ENCODE assay signal across 1 cellular context in genomic region chr10:123154092-123154942, GRCh38.
TF ChIP-seq lines count a peak whose summit lies in the region.

TSS of gene BUB3 (plus strand) at chr10:123154402. CDS start at chr10:123154918, 516 bp downstream.

TF ChIP-seq in HepG2, 621 proteins besides CTCF, POLR2A, EP300 and RAD21 (continued from another document and continues in another):
- TF ChIP-seq ZHX1 (CRISPR knock-in tag; IDR thresholded peaks at IDR 0.05; ENCODE audit: low read depth) (no peak), ZNF367 (CRISPR knock-in tag; IDR thresholded peaks at IDR 0.05; ENCODE audit: borderline replicate concordance) (no peak), BCL3 (CRISPR knock-in tag; IDR thresholded peaks at IDR 0.05) (no peak), ZNF501 (CRISPR knock-in tag; IDR thresholded peaks at IDR 0.05) (peak; percentile 94), TBP (CRISPR knock-in tag; IDR thresholded peaks at IDR 0.05) (0 out of 2 replicates have a peak, but pooled peaks have one; percentile 53), HNF4A (CRISPR knock-in tag; IDR thresholded peaks at IDR 0.05) (peak; percentile 31; the same call in 1 of the 2 replicates), ZNF143 (CRISPR knock-in tag; IDR thresholded peaks at IDR 0.05) (peak; percentile 100), ZNF709 (CRISPR knock-in tag; IDR thresholded peaks at IDR 0.05) (no peak), TOE1 (CRISPR knock-in tag; IDR thresholded peaks at IDR 0.05) (peak; percentile 49; the same call in 1 of the 2 replicates), PHF8 (CRISPR knock-in tag; IDR thresholded peaks at IDR 0.05) (peak; percentile 89), SP1 (IDR thresholded peaks at IDR 0.05) (no peak), SP1 (CRISPR knock-in tag; IDR thresholded peaks at IDR 0.05) (peak; percentile 54; the same call in 1 of the 2 replicates), HNF1B (CRISPR knock-in tag; IDR thresholded peaks at IDR 0.05) (0 out of 2 replicates have a peak, but pooled peaks have one; percentile 42), SP5 (CRISPR knock-in tag; IDR thresholded peaks at IDR 0.05; ENCODE audit: borderline replicate concordance, low read depth) (peak; percentile 19; the same call in 1 of the 2 replicates), KDM5B (CRISPR knock-in tag; IDR thresholded peaks at IDR 0.05; ENCODE audit: borderline replicate concordance) (peak; percentile 45; the same call in 1 of the 2 replicates), ZNF407 (CRISPR knock-in tag; IDR thresholded peaks at IDR 0.05; ENCODE audit: not compliant biosample characterization) (no peak), ZNF782 (CRISPR knock-in tag; IDR thresholded peaks at IDR 0.05; ENCODE audit: borderline replicate concordance) (no peak), ZMYM4 (CRISPR knock-in tag; IDR thresholded peaks at IDR 0.05) (peak; percentile 80), THAP11 (CRISPR knock-in tag; IDR thresholded peaks at IDR 0.05) (peak; percentile 99), PCBP2 (optimal IDR thresholded peaks at IDR 0.05; ENCODE audit: low read depth, low read length, poor library complexity, severe bottlenecking) (no peak), AGO2 (optimal IDR thresholded peaks at IDR 0.05; ENCODE audit: low read depth, low read length) (peak; percentile 77), DBP (CRISPR knock-in tag; IDR thresholded peaks at IDR 0.05; ENCODE audit: not compliant biosample characterization) (no peak), ZNF329 (CRISPR knock-in tag; IDR thresholded peaks at IDR 0.05; ENCODE audit: low read depth) (no peak), MLXIP (CRISPR knock-in tag; IDR thresholded peaks at IDR 0.05; ENCODE audit: borderline replicate concordance) (no peak), ZNF770 (CRISPR knock-in tag; IDR thresholded peaks at IDR 0.05) (0 out of 2 replicates have a peak, but pooled peaks have one; percentile 11), NFKBIZ (CRISPR knock-in tag; IDR thresholded peaks at IDR 0.05) (0 out of 2 replicates have a peak, but pooled peaks have one; percentile 36), ZNF552 (CRISPR knock-in tag; IDR thresholded peaks at IDR 0.05; ENCODE audit: borderline replicate concordance) (peak; percentile 57; the same call in 1 of the 2 replicates), ATF2 (CRISPR knock-in tag; IDR thresholded peaks at IDR 0.05) (peak; percentile 65; the same call in 1 of the 2 replicates), MNT (IDR thresholded peaks at IDR 0.05) (peak; percentile 51; the same call in 1 of the 2 replicates), KAT8 (CRISPR knock-in tag; IDR thresholded peaks at IDR 0.05) (peak; percentile 80)
